Comparison of ENCODE assay signal across 7 cellular contexts in the genomic region with DNA sequence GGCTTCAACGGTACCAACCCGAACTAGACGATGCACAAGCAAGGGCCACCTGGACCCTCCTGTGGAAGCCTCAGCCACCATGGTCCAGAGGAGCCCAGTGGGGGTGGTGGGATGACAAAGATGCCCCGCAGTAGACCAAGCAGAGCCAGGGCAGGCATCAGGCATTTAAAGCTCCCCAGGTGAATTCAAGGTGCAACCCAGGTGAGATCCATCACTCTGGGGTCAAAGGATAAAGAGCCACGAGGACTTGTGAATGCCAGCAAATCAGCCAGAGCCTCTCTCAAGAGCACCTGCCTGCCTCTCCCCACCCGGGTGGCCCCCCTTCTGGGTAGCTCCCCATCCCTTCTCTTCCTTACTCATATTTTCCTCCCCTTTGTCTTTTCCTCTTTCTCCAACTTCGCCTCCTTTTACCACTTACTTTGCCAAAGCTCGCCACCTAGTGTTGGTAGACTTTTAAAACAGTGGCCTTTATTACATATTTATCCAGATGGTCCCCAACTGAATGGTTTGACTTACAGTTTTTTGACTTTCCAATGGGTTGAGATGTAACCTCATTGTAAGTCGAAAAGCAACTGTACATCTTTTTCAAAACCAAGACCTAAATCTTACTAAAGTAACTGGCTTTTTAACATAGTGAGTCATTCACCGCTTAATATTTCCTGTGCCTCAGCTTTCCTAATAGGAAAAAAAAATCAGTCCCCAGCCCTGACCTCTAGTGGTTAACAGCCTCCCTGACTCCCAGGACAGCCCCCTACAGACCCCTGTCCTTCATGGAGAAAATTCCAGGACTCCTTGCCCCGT. TPM values are rescaled to one million over a fixed set of nuclear protein-coding genes. Genes with fewer than 3 reads are reported as not detected.
A peak's percentile ranks its signal among the peaks of the same experiment; 100 is the strongest.
DNase-seq lines count a peak whose midpoint lies in the region; ATAC-seq, FAIRE-seq and TF ChIP-seq lines count a peak whose summit lies in the region.

No MANE protein-coding gene starts in this region.

- POLR2A ChIA-PET in Panc1 (lab: Charles Lee): no interaction called here

- H3K9me3 ChIP-seq in Panc1 (ENCODE audit: control insufficient read depth, insufficient read depth, low read depth, low read length): no peaks in the 10 kb centered on the region
- H3K9me3 ChIP-seq in right lobe of liver: no peaks in the 10 kb centered on the region

- in situ Hi-C loops in Panc1 (cut with HindIII; ENCODE audit: low pct_unique_long_range_greater_than_20kb, low sequenced_read_pairs): no loop called here

- H3K4me3 ChIP-seq in Panc1 (ENCODE audit: low read depth in 2 of 2, low read length in 2 of 2): no peak overlapping the region
- H3K4me3 ChIP-seq in coronary artery: no peak overlapping the region
- no peak overlapping the region for H3K4me3 ChIP-seq in right lobe of liver

- H3K27me3 ChIP-seq in Panc1 (ENCODE audit: control insufficient read depth, insufficient read depth, low read length) (no peaks in the 10 kb centered on the region), right lobe of liver (no peaks in the 10 kb centered on the region)

- TF ChIP-seq CTCF in D721Med (IDR thresholded peaks at IDR 0.05; ENCODE audit: insufficient read depth, missing control alignments) (peak; percentile 75), Panc1 (IDR thresholded peaks at IDR 0.05) (peak; percentile 82), coronary artery (IDR thresholded peaks at IDR 0.05) (peak; percentile 35), right lobe of liver (IDR thresholded peaks at IDR 0.05) (peak; percentile 28 to 48 (median 40))

- H3K4me1 ChIP-seq in Panc1 (ENCODE audit: control insufficient read depth, insufficient read depth, low read length) (no peaks in the 10 kb centered on the region; the same call in 1 of the 2 replicates), right lobe of liver (no peaks in the 10 kb centered on the region)

- no peak for DNase-seq in D721Med (ENCODE audit: insufficient read length, low spot score)
- DNase-seq in HCEC 1CT: peak; percentile 54
- no peak for DNase-seq in Panc1 (ENCODE audit: low read depth, low spot score)
- no peak for DNase-seq in coronary artery (ENCODE audit: low spot score)
- DNase-seq in right lobe of liver: peak in 1 of 3 donors; percentile 35
- no peak for DNase-seq in cerebellar nuclear complex (lab: John Stamatoyannopoulos, UW)

- CTCF ChIA-PET in Panc1 (lab: Charles Lee): interaction anchor here (0.6 to 1.4 kb wide), 4 partner anchors 19 to 146 kb away, joined by 3 to 5 read pairs (median 4); no protein-coding TSS in a partner anchor

- ATAC-seq in Panc1 (peak; percentile 69), right lobe of liver (peak in 3 of 4 donors; percentile 26 to 45 (median 37)), GM18502 (IDR thresholded peaks at IDR 0.05; ENCODE audit: poor library complexity, unreplicated experiment) (no peak)

- TF ChIP-seq POLR2A in right lobe of liver (IDR thresholded peaks at IDR 0.05): no peak

- no peak overlapping the region for H3K27ac ChIP-seq in Panc1 (ENCODE audit: low read length)
- no peak overlapping the region for H3K27ac ChIP-seq in coronary artery
- H3K27ac ChIP-seq in right lobe of liver: no peak overlapping the region

- BruUV-seq in Panc1 (replicated peaks; lab: Mats Ljungman, UMichigan): no TSS peak

- peak; percentile 41 for FAIRE-seq in D721Med (lab: Jason Lieb, UNC)

- H3K36me3 ChIP-seq in Panc1 (ENCODE audit: control insufficient read depth, insufficient read depth, low read length) (no peaks in the 10 kb centered on the region), right lobe of liver (no peaks in the 10 kb centered on the region)

- intact Hi-C loops in Panc1 (cut with micrococcal nuclease; ENCODE audit: unreplicated experiment) (loop anchor here (5.0 kb wide), 1 partner anchor 150 kb away; no protein-coding TSS in a partner anchor), right lobe of liver (cut with DNase I) (no loop called here)

- WGBS in right lobe of liver (ENCODE audit: insufficient coverage, low coverage, low lambda C conversion rate, missing lambda C conversion rate): 37% methylated on average over 7 of the region's 11 CpGs

RNA-seq across cellular contexts. Expression of gene PLA2G4F, which starts 18.8 kb away (rescaled TPM):
- total RNA-seq in Panc1 (2021; ENCODE audit: unreplicated experiment) (not detected), right lobe of liver (not detected)
- not detected for polyA plus RNA-seq in Panc1 (2012; ENCODE audit: insufficient read length)

RNA-seq across cellular contexts. Expression of gene PLA2G4D, which starts 43.3 kb away (rescaled TPM):
- total RNA-seq in Panc1 (2021; ENCODE audit: unreplicated experiment) (not detected), right lobe of liver (not detected)
- not detected for polyA plus RNA-seq in Panc1 (2012; ENCODE audit: insufficient read length)
